26 cellular contexts compared by ENCODE assay signal in the genomic region with DNA sequence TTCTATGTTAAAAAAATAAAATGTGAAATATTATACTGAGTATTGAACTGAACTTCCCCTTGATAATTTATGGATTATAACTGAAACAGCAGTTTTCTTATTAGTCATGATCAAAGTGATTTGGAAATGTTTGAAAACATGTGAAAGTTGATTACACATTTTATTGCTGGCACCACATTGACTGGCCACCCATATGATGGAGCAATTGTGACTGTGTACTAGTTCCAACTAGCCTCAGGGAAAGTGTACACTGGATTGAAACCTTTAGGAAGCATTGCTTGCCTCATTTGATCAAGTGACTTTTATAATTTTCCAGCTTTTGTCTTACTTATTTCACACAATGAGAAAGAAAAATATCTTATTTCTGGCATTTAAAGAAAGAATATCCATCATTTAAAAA.
"Had no signal": no experiment of that assay in that cellular context is flagged by ENCODE, and none has a peak within 500 bp of the region (broad histone marks: within the 10 kb centered on the region; RNA-seq: fewer than 3 reads in every experiment).

No MANE protein-coding gene starts in this region.

- H3K4me3 Mint-ChIP-seq: memory B cell; naive thymus-derived CD4-positive, alpha-beta T cell; natural killer cell treated with Interleukin-12 subunit alpha and Interleukin-12 subunit beta and Interleukin-15 and Interleukin-18, amount 100 ng/mL, for 72 hours; stimulated activated naive B cell treated with anti-CD40 and anti-IgM and Interleukin-4, amounts not matched to agents 10 μg/mL and 1 μg/mL and 100 μg/mL, for 72 hours had no signal

- H3K36me3 ChIP-seq: left ventricle myocardium inferior, ovary, stomach, thyroid gland, transverse colon, upper lobe of left lung had no signal

- H3K27me3 Mint-ChIP-seq: memory B cell; naive thymus-derived CD4-positive, alpha-beta T cell; natural killer cell treated with Interleukin-12 subunit alpha and Interleukin-12 subunit beta and Interleukin-15 and Interleukin-18, amount 100 ng/mL, for 72 hours; progenitor cell of endocrine pancreas; stimulated activated naive B cell treated with anti-CD40 and anti-IgM and Interleukin-4, amounts not matched to agents 10 μg/mL and 1 μg/mL and 100 μg/mL, for 72 hours had no signal

- H3K4me1 Mint-ChIP-seq: memory B cell; naive thymus-derived CD4-positive, alpha-beta T cell; stimulated activated naive B cell treated with anti-CD40 and anti-IgM and Interleukin-4, amounts not matched to agents 10 μg/mL and 1 μg/mL and 100 μg/mL, for 72 hours had no signal

- DNase-seq: islet precursor cell; left ventricle myocardium inferior; midbrain; mucosa of descending colon; naive thymus-derived CD4-positive, alpha-beta T cell; ovary; retina; right cardiac atrium; stimulated activated CD4-positive, alpha-beta T cell treated with anti-CD3 and anti-CD28 coated beads, Interleukin-12 subunit alpha, Interleukin-12 subunit beta, amount 100 ng/mL, for 4 hours; stimulated activated CD4-positive, alpha-beta T cell treated with anti-CD3 and anti-CD28 coated beads, Interleukin-15, amount 100 ng/mL, for 24 hours; stimulated activated CD4-positive, alpha-beta T cell treated with anti-CD3 and anti-CD28 coated beads, Interleukin-2, amount 100 ng/mL, for 24 hours; stimulated activated CD4-positive, alpha-beta T cell treated with anti-CD3 and anti-CD28 coated beads, Interleukin-4, amount 100 ng/mL, for 1 hour; stimulated activated naive B cell treated with anti-CD40 and anti-IgM and Interleukin-4, amounts not matched to agents 10 μg/mL and 1 μg/mL and 100 μg/mL, for 72 hours; stimulated activated naive CD8-positive, alpha-beta T cell treated with anti-CD3 and anti-CD28 coated beads, Interleukin-15, Interleukin-2, amounts not matched to agents 100 U/mL and 50 U/mL, for 24 hours; stomach; testis; thyroid gland; transverse colon; upper lobe of left lung had no signal

- H3K27ac ChIP-seq: hepatocyte, left ventricle myocardium inferior, ovary, skin epidermis, stomach, testis, thyroid gland, transverse colon, upper lobe of left lung had no signal

- H3K27ac Mint-ChIP-seq: memory B cell; naive thymus-derived CD4-positive, alpha-beta T cell; natural killer cell treated with Interleukin-12 subunit alpha and Interleukin-12 subunit beta and Interleukin-15 and Interleukin-18, amount 100 ng/mL, for 72 hours; progenitor cell of endocrine pancreas; stimulated activated naive B cell treated with anti-CD40 and anti-IgM and Interleukin-4, amounts not matched to agents 10 μg/mL and 1 μg/mL and 100 μg/mL, for 72 hours had no signal

- H3K9me3 ChIP-seq: left ventricle myocardium inferior, mucosa of descending colon, ovary, stomach, testis, thyroid gland, transverse colon, upper lobe of left lung had no signal

- H3K4me1 ChIP-seq: testis had no signal

- H3K4me3 ChIP-seq: hepatocyte, left ventricle myocardium inferior, lung, mucosa of descending colon, ovary, skin epidermis, stomach, testis, thyroid gland, transverse colon, upper lobe of left lung had no signal

- ATAC-seq: mucosa of descending colon; naive thymus-derived CD4-positive, alpha-beta T cell; natural killer cell treated with Interleukin-12 subunit alpha and Interleukin-12 subunit beta and Interleukin-15 and Interleukin-18, amount 100 ng/mL, for 72 hours; right cardiac atrium; sciatic nerve; stimulated activated naive B cell treated with anti-CD40 and anti-IgM and Interleukin-4, amounts not matched to agents 10 μg/mL and 1 μg/mL and 100 μg/mL, for 72 hours; stimulated activated naive CD8-positive, alpha-beta T cell treated with anti-CD3 and anti-CD28 coated beads, Interleukin-15, Interleukin-2, amounts not matched to agents 100 U/mL and 50 U/mL, for 24 hours had no signal

- H3K36me3 Mint-ChIP-seq: memory B cell; naive thymus-derived CD4-positive, alpha-beta T cell; natural killer cell treated with Interleukin-12 subunit alpha and Interleukin-12 subunit beta and Interleukin-15 and Interleukin-18, amount 100 ng/mL, for 72 hours; stimulated activated naive B cell treated with anti-CD40 and anti-IgM and Interleukin-4, amounts not matched to agents 10 μg/mL and 1 μg/mL and 100 μg/mL, for 72 hours had no signal

- H3K27me3 ChIP-seq: hepatocyte, ovary, stomach, testis, thyroid gland, transverse colon, upper lobe of left lung had no signal

- H3K9me3 Mint-ChIP-seq: memory B cell had no signal
